ENCODE assay signal across 28 cellular contexts in genomic region chr7:24082826-24083225, GRCh38.
"Had no signal": no experiment of that assay in that cellular context is flagged by ENCODE, and none has a peak within 500 bp of the region (broad histone marks: within the 10 kb centered on the region; RNA-seq: fewer than 3 reads in every experiment).

No MANE protein-coding gene starts in this region.

- H3K36me3 ChIP-seq: ovary, right lobe of liver, sigmoid colon, suprapubic skin, tibial artery, transverse colon, upper lobe of left lung, vagina had no signal

- H2AFZ ChIP-seq: parathyroid adenoma had no signal

- DNase-seq: naive thymus-derived CD8-positive, alpha-beta T cell; nephron progenitor cell; occipital lobe; ovary; psoas muscle; right cardiac atrium; right lobe of liver; sigmoid colon; small intestine; stimulated activated CD4-positive, alpha-beta T cell treated with anti-CD3 and anti-CD28 coated beads, Interleukin-15, amount 100 ng/mL, for 24 hours; stimulated activated CD4-positive, alpha-beta T cell treated with anti-CD3 and anti-CD28 coated beads, Interleukin-2, amount 100 ng/mL, for 24 hours; stimulated activated CD4-positive, alpha-beta T cell treated with anti-CD3 and anti-CD28 coated beads, Interleukin-2, amount 100 ng/mL, for 48 hours; stimulated activated CD4-positive, alpha-beta T cell treated with anti-CD3 and anti-CD28 coated beads, Interleukin-4, amount 100 ng/mL, for 24 hours; stimulated activated naive CD4-positive, alpha-beta T cell; stimulated activated naive CD8-positive, alpha-beta T cell treated with anti-CD3 and anti-CD28 coated beads, Interleukin-15, amount 100 ng/mL, for 72 hours; stimulated activated naive CD8-positive, alpha-beta T cell treated with anti-CD3 and anti-CD28 coated beads, Interleukin-15, Interleukin-2, amounts not matched to agents 100 U/mL and 50 U/mL, for 24 hours; substantia nigra; testis; tibial artery; transverse colon; upper lobe of left lung had no signal

- H3K9ac ChIP-seq: parathyroid adenoma had no signal

- H3K4me1 Mint-ChIP-seq: naive thymus-derived CD8-positive, alpha-beta T cell; nephron progenitor cell; neural crest cell; stimulated activated effector memory CD8-positive, alpha-beta T cell treated with anti-CD3 and anti-CD28 coated beads, Interleukin-12 subunit alpha, Interleukin-12 subunit beta, amount 100 ng/mL, for 72 hours; stimulated activated naive CD8-positive, alpha-beta T cell treated with anti-CD3 and anti-CD28 coated beads, Interleukin-15, amount 100 ng/mL, for 72 hours had no signal

- H3K27me3 ChIP-seq: ovary, right lobe of liver, sigmoid colon, suprapubic skin, testis, tibial artery, transverse colon, upper lobe of left lung, vagina had no signal

- H3K36me3 Mint-ChIP-seq: natural killer cell treated with Interleukin-12 subunit alpha and Interleukin-12 subunit beta and Interleukin-15 and Interleukin-18, amount 100 ng/mL, for 72 hours; stimulated activated effector memory CD8-positive, alpha-beta T cell treated with anti-CD3 and anti-CD28 coated beads, Interleukin-12 subunit alpha, Interleukin-12 subunit beta, amount 100 ng/mL, for 72 hours had no signal

- H3K4me1 ChIP-seq: parathyroid adenoma, psoas muscle, right lobe of liver, sigmoid colon, suprapubic skin, testis, tibial artery, transverse colon, upper lobe of left lung, vagina had no signal

- H3K9me3 ChIP-seq: psoas muscle, right lobe of liver, testis had no signal

- H3K27me3 Mint-ChIP-seq: progenitor cell of endocrine pancreas had no signal

- H3K27ac Mint-ChIP-seq: natural killer cell treated with Interleukin-12 subunit alpha and Interleukin-12 subunit beta and Interleukin-15 and Interleukin-18, amount 100 ng/mL, for 72 hours; nephron progenitor cell; progenitor cell of endocrine pancreas; stimulated activated effector memory CD8-positive, alpha-beta T cell treated with anti-CD3 and anti-CD28 coated beads, Interleukin-12 subunit alpha, Interleukin-12 subunit beta, amount 100 ng/mL, for 72 hours; stimulated activated naive CD8-positive, alpha-beta T cell treated with anti-CD3 and anti-CD28 coated beads, Interleukin-15, amount 100 ng/mL, for 72 hours had no signal

- H3K79me2 ChIP-seq: parathyroid adenoma had no signal

- H3K4me3 Mint-ChIP-seq: naive thymus-derived CD8-positive, alpha-beta T cell; natural killer cell treated with Interleukin-12 subunit alpha and Interleukin-12 subunit beta and Interleukin-15 and Interleukin-18, amount 100 ng/mL, for 72 hours; nephron progenitor cell; neural crest cell; stimulated activated effector memory CD8-positive, alpha-beta T cell treated with anti-CD3 and anti-CD28 coated beads, Interleukin-12 subunit alpha, Interleukin-12 subunit beta, amount 100 ng/mL, for 72 hours; stimulated activated naive CD8-positive, alpha-beta T cell treated with anti-CD3 and anti-CD28 coated beads, Interleukin-15, amount 100 ng/mL, for 72 hours had no signal

- H3K4me3 ChIP-seq: ovary, psoas muscle, right lobe of liver, sigmoid colon, suprapubic skin, testis, tibial artery, transverse colon, upper lobe of left lung, vagina had no signal

- H3K27ac ChIP-seq: ovary, parathyroid adenoma, psoas muscle, right lobe of liver, sigmoid colon, suprapubic skin, testis, tibial artery, transverse colon, upper lobe of left lung, vagina had no signal

- ATAC-seq: naive thymus-derived CD8-positive, alpha-beta T cell; natural killer cell treated with Interleukin-12 subunit alpha and Interleukin-12 subunit beta and Interleukin-15 and Interleukin-18, amount 100 ng/mL, for 72 hours; psoas muscle; right cardiac atrium; right lobe of liver; stimulated activated effector memory CD8-positive, alpha-beta T cell treated with anti-CD3 and anti-CD28 coated beads, Interleukin-12 subunit alpha, Interleukin-12 subunit beta, amount 100 ng/mL, for 72 hours; stimulated activated naive CD8-positive, alpha-beta T cell treated with anti-CD3 and anti-CD28 coated beads, Interleukin-15, amount 100 ng/mL, for 72 hours; stimulated activated naive CD8-positive, alpha-beta T cell treated with anti-CD3 and anti-CD28 coated beads, Interleukin-15, Interleukin-2, amounts not matched to agents 100 U/mL and 50 U/mL, for 24 hours had no signal
